ENCODE assay signal across 8 cellular contexts in the genomic region with DNA sequence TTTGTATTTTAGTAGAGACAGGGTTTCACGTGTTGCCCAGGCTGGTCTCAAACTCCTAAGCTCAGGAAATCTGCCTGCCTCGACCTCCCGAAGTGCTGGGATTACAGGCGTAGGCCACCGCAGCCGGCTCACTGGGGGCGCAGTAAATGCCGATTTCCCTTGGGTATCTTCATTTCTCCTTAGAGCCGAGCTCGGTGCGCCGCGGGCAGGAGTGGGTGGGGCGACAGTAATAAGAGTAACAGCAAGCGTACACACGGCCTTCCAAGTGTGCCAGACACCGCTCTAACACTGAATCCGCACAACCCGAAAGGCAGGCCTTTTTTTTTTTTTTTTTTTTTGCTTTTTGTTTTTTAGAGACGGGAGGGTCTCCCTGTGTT. TPM values are rescaled to one million over a fixed set of nuclear protein-coding genes. Genes with fewer than 3 reads are reported as not detected.
DNase-seq lines count a peak whose midpoint lies in the region; ATAC-seq and FAIRE-seq lines count a peak whose summit lies in the region.

No MANE protein-coding gene starts in this region.

- DNase-seq in NCI-H510A treated with DMSO at 0.1 percent for 48 hours (lab: John Stamatoyannopoulos, UW) (peak; percentile 32), NCI-H510A (lab: John Stamatoyannopoulos, UW) (no peak), SK-MEL-5 (ENCODE audit: low read depth, low spot score) (peak; percentile 55), right cardiac atrium (peak; percentile 48 to 77 (median 70)), small intestine (peak; percentile 60), NCI-H446 (lab: John Stamatoyannopoulos, UW) (no peak)
- peak; percentile 58 for DNase-seq in activated naive CD8-positive, alpha-beta T cell treated with anti-CD3 and anti-CD28 coated beads for 36 hours

- peak overlapping the region; percentile 98 for H3K4me3 Mint-ChIP-seq in activated naive CD8-positive, alpha-beta T cell treated with anti-CD3 and anti-CD28 coated beads for 36 hours

- in situ Hi-C loops in SK-MEL-5 (cut with HindIII; ENCODE audit: low pct_unique_long_range_greater_than_20kb, low sequenced_read_pairs): no loop called here

- peak; percentile 17 for ATAC-seq in HG03159 (IDR thresholded peaks at IDR 0.05; ENCODE audit: unreplicated experiment)
- ATAC-seq in right cardiac atrium: peak; percentile 30 to 46

- peaks cover 41% of the 10 kb centered on the region for H3K4me1 Mint-ChIP-seq in activated naive CD8-positive, alpha-beta T cell treated with anti-CD3 and anti-CD28 coated beads for 36 hours

- intact Hi-C loops in right cardiac atrium (cut with DNase I): loop anchor here in 2 of 4 donors (5.0 to 10.0 kb wide), 4 partner anchors 171 to 813 kb away; a partner anchor contains a TSS

- no peaks in the 10 kb centered on the region for H3K9me3 Mint-ChIP-seq in activated naive CD8-positive, alpha-beta T cell treated with anti-CD3 and anti-CD28 coated beads for 36 hours

- H3K27me3 ChIP-seq in right cardiac atrium (ENCODE audit: control insufficient read depth, insufficient read depth) (no peaks in the 10 kb centered on the region), small intestine (ENCODE audit: control insufficient read depth in 2 of 2, insufficient read depth in 2 of 2, low read length in 2 of 2) (no peaks in the 10 kb centered on the region)

- H3K27me3 Mint-ChIP-seq in activated naive CD8-positive, alpha-beta T cell treated with anti-CD3 and anti-CD28 coated beads for 36 hours: no peaks in the 10 kb centered on the region

- H3K4me3 ChIP-seq in right cardiac atrium (ENCODE audit: low read length) (peak overlapping the region; percentile 36), small intestine (ENCODE audit: low read depth in 1 of 2, low read length in 2 of 2) (peak overlapping the region; percentile 53 to 70)

- no peak for FAIRE-seq in small intestine (lab: Jason Lieb, UNC)

- under 1% methylated on average over 20 of the region's 20 CpGs for WGBS in right cardiac atrium
- WGBS in small intestine, 3 donors: 0 to 1% (median 0%) methylated on average over 19 to 20 of the region's 20 CpGs

- H3K27ac ChIP-seq in right cardiac atrium (ENCODE audit: low read length) (peak overlapping the region; percentile 65), small intestine (ENCODE audit: low read depth in 1 of 2, low read length in 1 of 2) (peak overlapping the region; percentile 52 to 92)

- H3K36me3 ChIP-seq in small intestine (ENCODE audit: control insufficient read depth in 2 of 2, insufficient read depth in 2 of 2, low read length in 2 of 2): no peaks in the 10 kb centered on the region

- H3K27ac Mint-ChIP-seq in activated naive CD8-positive, alpha-beta T cell treated with anti-CD3 and anti-CD28 coated beads for 36 hours: peak overlapping the region; percentile 99

- H3K36me3 Mint-ChIP-seq in activated naive CD8-positive, alpha-beta T cell treated with anti-CD3 and anti-CD28 coated beads for 36 hours: peaks cover 33% of the 10 kb centered on the region

- H3K4me1 ChIP-seq in right cardiac atrium (ENCODE audit: control insufficient read depth, insufficient read depth, low read length) (no peaks in the 10 kb centered on the region), small intestine (ENCODE audit: control insufficient read depth in 2 of 2, insufficient read depth in 1 of 2, low read depth in 1 of 2, low read length in 1 of 2) (peaks cover 0 to 6% of the 10 kb centered on the region in 2 donors)

- H3K9me3 ChIP-seq in right cardiac atrium (ENCODE audit: control insufficient read depth, low read length) (no peaks in the 10 kb centered on the region), small intestine (ENCODE audit: control insufficient read depth, low read depth) (no peaks in the 10 kb centered on the region)

RNA-seq across cellular contexts. Expression of a gene that starts 0.5 kb away (rescaled TPM):
- total RNA-seq in SK-MEL-5 (2014; rRNA removed; shearing (Covaris generic)): 308 and 320 TPM in 2 replicates
- polyA plus RNA-seq in SK-MEL-5 (2015; cell fraction: cytosol; rRNA removed): 177 and 188 TPM in 2 replicates
- polyA plus RNA-seq in SK-MEL-5 (2015; cell fraction: nucleus; rRNA removed): 162 and 171 TPM in 2 replicates
- total RNA-seq in activated naive CD8-positive, alpha-beta T cell treated with anti-CD3 and anti-CD28 coated beads for 36 hours: 100 to 1,000 TPM; 174 to 178 TPM
- total RNA-seq in right cardiac atrium: 10 to 100 TPM; 35.9 to 51.0 (median 39.9) TPM
- 31.7 TPM for polyA plus RNA-seq in right cardiac atrium
- 10 to 100 TPM; 23.9 to 60.3 (median 30.0) TPM for polyA plus RNA-seq in small intestine

RNA-seq across cellular contexts. Expression of a gene that starts 24.6 kb away (rescaled TPM):
- total RNA-seq in SK-MEL-5 (2014; rRNA removed; shearing (Covaris generic)): 45.1 and 58.5 TPM in 2 replicates
- 65.3 and 67.5 TPM in 2 replicates for polyA plus RNA-seq in SK-MEL-5 (2015; cell fraction: cytosol; rRNA removed)
- polyA plus RNA-seq in SK-MEL-5 (2015; cell fraction: nucleus; rRNA removed): 862 and 891 TPM in 2 replicates
- 10 to 100 TPM; 37.6 to 41.4 TPM for total RNA-seq in activated naive CD8-positive, alpha-beta T cell treated with anti-CD3 and anti-CD28 coated beads for 36 hours
- total RNA-seq in right cardiac atrium: 10 to 100 TPM; 40.0 to 51.5 (median 46.6) TPM
- polyA plus RNA-seq in right cardiac atrium (56.4 TPM), small intestine (10 to 100 TPM; 76.5 to 90.8 (median 85.7) TPM)

Comparison
In these comparisons a context has a peak if more than half of its experiments do, and no peak if none do; other contexts are left out.
1. DNase-seq: peak in NCI-H510A treated with DMSO at 0.1 percent for 48 hours (single experiment), SK-MEL-5 (single experiment), activated naive CD8-positive, alpha-beta T cell treated with anti-CD3 and anti-CD28 coated beads for 36 hours (single experiment), right cardiac atrium (3 of 3) and small intestine (single experiment); none in NCI-H510A (single experiment) and NCI-H446 (0 of 2).